ENCODE assay signal across 9 cellular contexts in genomic region chr3:53102601-53103147, GRCh38. TPM values are rescaled to one million over a fixed set of nuclear protein-coding genes. Genes with fewer than 3 reads are reported as not detected.
DNase-seq lines count a peak whose midpoint lies in the region; ATAC-seq, FAIRE-seq and TF ChIP-seq lines count a peak whose summit lies in the region.
"Had no signal": no experiment of that assay in that cellular context is flagged by ENCODE, and none has a peak within 500 bp of the region (broad histone marks: within the 10 kb centered on the region; RNA-seq: fewer than 3 reads in every experiment).

No MANE protein-coding gene starts in this region.

- ATAC-seq in GM21381 (IDR thresholded peaks at IDR 0.05; ENCODE audit: unreplicated experiment): peak; percentile 71
- peak; percentile 55 for ATAC-seq in HG03558 (IDR thresholded peaks at IDR 0.05; ENCODE audit: extremely low read depth, unreplicated experiment)
- peak; percentile 96 for ATAC-seq in stimulated activated naive B cell treated with anti-CD40 and anti-IgM and Interleukin-4, amounts not matched to agents 10 μg/mL and 1 μg/mL and 100 μg/mL, for 72 hours (replicated peaks)

- CTCF ChIA-PET in activated naive CD4-positive, alpha-beta T cell treated with anti-CD3 and anti-CD28 coated beads for 36 hours (lab: Charles Lee): interaction anchor here (0.6 to 3.6 kb wide), 5 partner anchors 8 to 94 kb away, joined by 3 to 19 read pairs (median 6); no protein-coding TSS in a partner anchor

- H3K4me3 ChIP-seq in lower leg skin (ENCODE audit: low read depth, poor library complexity, severe bottlenecking): no peak overlapping the region
- H3K4me3 ChIP-seq: cardiac muscle cell had no signal

- TF ChIP-seq CTCF in lower leg skin (IDR thresholded peaks at IDR 0.05): no peak

- intact Hi-C loops in activated naive CD4-positive, alpha-beta T cell treated with anti-CD3 and anti-CD28 coated beads for 36 hours (cut with micrococcal nuclease): loop anchor here (1.0 to 2.0 kb wide), 5 partner anchors 8 to 119 kb away; partner anchors contain the start of genes PRKCD and RFT1
- intact Hi-C loops in lower leg skin (cut with DNase I; ENCODE audit: low total_unique reads): no loop called here

- no peak for TF ChIP-seq POLR2A in GM12891 (IDR thresholded peaks at IDR 0.05; ENCODE audit: low read depth, low read length)
- no peak for TF ChIP-seq POLR2A in lower leg skin (IDR thresholded peaks at IDR 0.05)

- peak; percentile 84 for FAIRE-seq in GM12891 (lab: Jason Lieb, UNC)

- peak overlapping the region; percentile 80 for H3K27ac Mint-ChIP-seq in activated naive CD4-positive, alpha-beta T cell treated with anti-CD3 and anti-CD28 coated beads for 36 hours
- H3K27ac Mint-ChIP-seq in stimulated activated naive B cell treated with anti-CD40 and anti-IgM and Interleukin-4, amounts not matched to agents 10 μg/mL and 1 μg/mL and 100 μg/mL, for 72 hours: peak overlapping the region; percentile 62

- peaks cover 68% of the 10 kb centered on the region for H3K4me1 Mint-ChIP-seq in activated naive CD4-positive, alpha-beta T cell treated with anti-CD3 and anti-CD28 coated beads for 36 hours (ENCODE audit: low read depth)
- H3K4me1 Mint-ChIP-seq in stimulated activated naive B cell treated with anti-CD40 and anti-IgM and Interleukin-4, amounts not matched to agents 10 μg/mL and 1 μg/mL and 100 μg/mL, for 72 hours: peaks cover 14 to 26% of the 10 kb centered on the region in 2 donors

- DNase-seq in GM12891 (ENCODE audit: insufficient read length, low spot score) (peak; percentile 30), H4 (ENCODE audit: low spot score) (no peak), AML-193 (lab: John Stamatoyannopoulos, UW) (no peak), lower leg skin (ENCODE audit: low spot score in 2 of 2) (no peak)
- DNase-seq in activated naive CD4-positive, alpha-beta T cell treated with anti-CD3 and anti-CD28 coated beads for 36 hours: peak; percentile 84
- DNase-seq in stimulated activated naive B cell treated with anti-CD40 and anti-IgM and Interleukin-4, amounts not matched to agents 10 μg/mL and 1 μg/mL and 100 μg/mL, for 72 hours: peak; percentile 28

- peak overlapping the region; percentile 11 for H3K4me3 Mint-ChIP-seq in activated naive CD4-positive, alpha-beta T cell treated with anti-CD3 and anti-CD28 coated beads for 36 hours
- H3K4me3 Mint-ChIP-seq in stimulated activated naive B cell treated with anti-CD40 and anti-IgM and Interleukin-4, amounts not matched to agents 10 μg/mL and 1 μg/mL and 100 μg/mL, for 72 hours: peak overlapping the region in 1 of 2 donors; percentile 15

- H3K27me3 Mint-ChIP-seq in activated naive CD4-positive, alpha-beta T cell treated with anti-CD3 and anti-CD28 coated beads for 36 hours (ENCODE audit: low read depth): no peaks in the 10 kb centered on the region
- no peaks in the 10 kb centered on the region for H3K27me3 Mint-ChIP-seq in stimulated activated naive B cell treated with anti-CD40 and anti-IgM and Interleukin-4, amounts not matched to agents 10 μg/mL and 1 μg/mL and 100 μg/mL, for 72 hours

- 45 to 69% methylated on average over 6 of the region's 6 CpGs for WGBS in lower leg skin, 2 donors

- peaks cover 52% of the 10 kb centered on the region for H3K36me3 Mint-ChIP-seq in activated naive CD4-positive, alpha-beta T cell treated with anti-CD3 and anti-CD28 coated beads for 36 hours (ENCODE audit: low read depth)
- H3K36me3 Mint-ChIP-seq in stimulated activated naive B cell treated with anti-CD40 and anti-IgM and Interleukin-4, amounts not matched to agents 10 μg/mL and 1 μg/mL and 100 μg/mL, for 72 hours: peaks cover 32 to 60% of the 10 kb centered on the region in 2 donors

- no peaks in the 10 kb centered on the region for H3K9me3 Mint-ChIP-seq in activated naive CD4-positive, alpha-beta T cell treated with anti-CD3 and anti-CD28 coated beads for 36 hours
- H3K9me3 Mint-ChIP-seq in stimulated activated naive B cell treated with anti-CD40 and anti-IgM and Interleukin-4, amounts not matched to agents 10 μg/mL and 1 μg/mL and 100 μg/mL, for 72 hours: no peaks in the 10 kb centered on the region

TF ChIP-seq in GM12891, 5 proteins besides CTCF, POLR2A, EP300 and RAD21:
- TF ChIP-seq SPI1 (IDR thresholded peaks at IDR 0.05; ENCODE audit: low read depth, low read length) (peak; percentile 38; the same call in 1 of the 2 replicates), POLR2AphosphoS5 (IDR thresholded peaks at IDR 0.05; ENCODE audit: low read depth, low read length) (no peak), PAX5 (IDR thresholded peaks at IDR 0.05; ENCODE audit: insufficient read depth, low read length, severe bottlenecking) (no peak)

RNA-seq across cellular contexts. Expression of gene RFT1, which starts 27.6 kb away (rescaled TPM):
- 20.5 TPM for polyA plus RNA-seq in GM12891 (2012; ENCODE audit: low read depth, missing spikeins)
- total RNA-seq in activated naive CD4-positive, alpha-beta T cell treated with anti-CD3 and anti-CD28 coated beads for 36 hours: 10 to 100 TPM; 29.9 to 31.7 TPM
- total RNA-seq in H4 (2014; rRNA removed; shearing (Covaris generic)): 6.2 and 16.5 TPM in 2 replicates
- total RNA-seq in lower leg skin: 10 to 100 TPM in 3 of 4 donors, 1 to 10 TPM in 1; 8.6 to 16.1 (median 15.5) TPM

RNA-seq across cellular contexts. Expression of gene SFMBT1, which starts 56.8 kb away (rescaled TPM):
- 3.5 TPM for polyA plus RNA-seq in GM12891 (2012; ENCODE audit: low read depth, missing spikeins)
- total RNA-seq in activated naive CD4-positive, alpha-beta T cell treated with anti-CD3 and anti-CD28 coated beads for 36 hours: 10 to 100 TPM; 15.1 to 15.4 TPM
- total RNA-seq in H4 (2014; rRNA removed; shearing (Covaris generic)): 3.5 and 8.0 TPM in 2 replicates
- 10 to 100 TPM in 3 of 4 donors, 1 to 10 TPM in 1; 9.5 to 24.3 (median 14.4) TPM for total RNA-seq in lower leg skin

RNA-seq across cellular contexts. Expression of gene PRKCD, which starts 58.3 kb away (rescaled TPM):
- 47.7 TPM for polyA plus RNA-seq in GM12891 (2012; ENCODE audit: low read depth, missing spikeins)
- total RNA-seq in activated naive CD4-positive, alpha-beta T cell treated with anti-CD3 and anti-CD28 coated beads for 36 hours: 10 to 100 TPM in 1 of 2 experiments, 1 to 10 TPM in 1; 9.1 to 10.2 TPM
- 0.35 and 1.2 TPM in 2 replicates for total RNA-seq in H4 (2014; rRNA removed; shearing (Covaris generic))
- total RNA-seq in lower leg skin: 10 to 100 TPM; 27.2 to 35.8 (median 31.4) TPM

Comparison
In these comparisons a context has a peak if more than half of its experiments do, and no peak if none do; other contexts are left out.
1. DNase-seq: peak in GM12891 (single experiment), activated naive CD4-positive, alpha-beta T cell treated with anti-CD3 and anti-CD28 coated beads for 36 hours (single experiment) and stimulated activated naive B cell treated with anti-CD40 and anti-IgM and Interleukin-4, amounts not matched to agents 10 μg/mL and 1 μg/mL and 100 μg/mL, for 72 hours (single experiment); none in H4 (single experiment), AML-193 (0 of 2) and lower leg skin (0 of 2).
2. Peak in every context shown above with its lines, with median percentiles within 50 percentile points of each other: ATAC-seq.